In genomic region chr3:20041197-20041780, GRCh38 we compare ENCODE assay signal across 1 cellular context.
TF ChIP-seq lines count a peak whose summit lies in the region.

No MANE protein-coding gene starts in this region.

TF ChIP-seq in K562, 482 proteins besides CTCF, POLR2A, EP300 and RAD21 (continued from another document and continues in another):
- TF ChIP-seq ZNF407 (IDR thresholded peaks at IDR 0.05; ENCODE audit: low read depth): no peak
- TF ChIP-seq PPARD (CRISPR knock-in tag; IDR thresholded peaks at IDR 0.05): no peak
- TF ChIP-seq, protein P1, sequence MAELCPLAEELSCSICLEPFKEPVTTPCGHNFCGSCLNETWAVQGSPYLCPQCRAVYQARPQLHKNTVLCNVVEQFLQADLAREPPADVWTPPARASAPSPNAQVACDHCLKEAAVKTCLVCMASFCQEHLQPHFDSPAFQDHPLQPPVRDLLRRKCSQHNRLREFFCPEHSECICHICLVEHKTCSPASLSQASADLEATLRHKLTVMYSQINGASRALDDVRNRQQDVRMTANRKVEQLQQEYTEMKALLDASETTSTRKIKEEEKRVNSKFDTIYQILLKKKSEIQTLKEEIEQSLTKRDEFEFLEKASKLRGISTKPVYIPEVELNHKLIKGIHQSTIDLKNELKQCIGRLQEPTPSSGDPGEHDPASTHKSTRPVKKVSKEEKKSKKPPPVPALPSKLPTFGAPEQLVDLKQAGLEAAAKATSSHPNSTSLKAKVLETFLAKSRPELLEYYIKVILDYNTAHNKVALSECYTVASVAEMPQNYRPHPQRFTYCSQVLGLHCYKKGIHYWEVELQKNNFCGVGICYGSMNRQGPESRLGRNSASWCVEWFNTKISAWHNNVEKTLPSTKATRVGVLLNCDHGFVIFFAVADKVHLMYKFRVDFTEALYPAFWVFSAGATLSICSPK (IDR thresholded peaks at IDR 0.05; ENCODE audit: borderline replicate concordance): no peak
- TF ChIP-seq ZNF717 (CRISPR knock-in tag; IDR thresholded peaks at IDR 0.05): no peak
- TF ChIP-seq DNMT1 (IDR thresholded peaks at IDR 0.05): no peak
- TF ChIP-seq, protein P2, sequence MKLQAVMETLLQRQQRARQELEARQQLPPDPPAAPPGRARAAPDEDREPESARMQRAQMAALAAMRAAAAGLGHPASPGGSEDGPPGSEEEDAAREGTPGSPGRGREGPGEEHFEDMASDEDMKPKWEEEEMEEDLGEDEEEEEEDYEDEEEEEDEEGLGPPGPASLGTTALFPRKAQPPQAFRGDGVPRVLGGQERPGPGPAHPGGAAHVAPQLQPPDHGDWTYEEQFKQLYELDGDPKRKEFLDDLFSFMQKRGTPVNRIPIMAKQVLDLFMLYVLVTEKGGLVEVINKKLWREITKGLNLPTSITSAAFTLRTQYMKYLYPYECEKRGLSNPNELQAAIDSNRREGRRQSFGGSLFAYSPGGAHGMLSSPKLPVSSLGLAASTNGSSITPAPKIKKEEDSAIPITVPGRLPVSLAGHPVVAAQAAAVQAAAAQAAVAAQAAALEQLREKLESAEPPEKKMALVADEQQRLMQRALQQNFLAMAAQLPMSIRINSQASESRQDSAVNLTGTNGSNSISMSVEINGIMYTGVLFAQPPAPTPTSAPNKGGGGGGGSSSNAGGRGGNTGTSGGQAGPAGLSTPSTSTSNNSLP (IDR thresholded peaks at IDR 0.05; ENCODE audit: borderline replicate concordance, low read depth, low read length): no peak
- TF ChIP-seq, protein P3, sequence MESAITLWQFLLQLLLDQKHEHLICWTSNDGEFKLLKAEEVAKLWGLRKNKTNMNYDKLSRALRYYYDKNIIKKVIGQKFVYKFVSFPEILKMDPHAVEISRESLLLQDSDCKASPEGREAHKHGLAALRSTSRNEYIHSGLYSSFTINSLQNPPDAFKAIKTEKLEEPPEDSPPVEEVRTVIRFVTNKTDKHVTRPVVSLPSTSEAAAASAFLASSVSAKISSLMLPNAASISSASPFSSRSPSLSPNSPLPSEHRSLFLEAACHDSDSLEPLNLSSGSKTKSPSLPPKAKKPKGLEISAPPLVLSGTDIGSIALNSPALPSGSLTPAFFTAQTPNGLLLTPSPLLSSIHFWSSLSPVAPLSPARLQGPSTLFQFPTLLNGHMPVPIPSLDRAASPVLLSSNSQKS (CRISPR knock-in tag; IDR thresholded peaks at IDR 0.05): no peak
- TF ChIP-seq SMARCA5 (IDR thresholded peaks at IDR 0.05): no peak
- TF ChIP-seq ZNF175 (CRISPR knock-in tag; IDR thresholded peaks at IDR 0.05; ENCODE audit: low read depth): no peak
- TF ChIP-seq, protein P4, sequence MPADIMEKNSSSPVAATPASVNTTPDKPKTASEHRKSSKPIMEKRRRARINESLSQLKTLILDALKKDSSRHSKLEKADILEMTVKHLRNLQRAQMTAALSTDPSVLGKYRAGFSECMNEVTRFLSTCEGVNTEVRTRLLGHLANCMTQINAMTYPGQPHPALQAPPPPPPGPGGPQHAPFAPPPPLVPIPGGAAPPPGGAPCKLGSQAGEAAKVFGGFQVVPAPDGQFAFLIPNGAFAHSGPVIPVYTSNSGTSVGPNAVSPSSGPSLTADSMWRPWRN (IDR thresholded peaks at IDR 0.05; ENCODE audit: low read depth): no peak
- peak; percentile 89 for TF ChIP-seq HDAC2 (IDR thresholded peaks at IDR 0.05)
- TF ChIP-seq SMAD3 (CRISPR knock-in tag; conservative IDR thresholded peaks at IDR 0.05): no peak
- no peak for TF ChIP-seq BMI1 (IDR thresholded peaks at IDR 0.05; ENCODE audit: low read length)
- no peak; the same call in 1 of the 2 replicates for TF ChIP-seq CBFA2T2 (conservative IDR thresholded peaks at IDR 0.05)
- peak; percentile 84 to 100 for TF ChIP-seq HDAC1 (IDR thresholded peaks at IDR 0.05)
- TF ChIP-seq, protein P5, sequence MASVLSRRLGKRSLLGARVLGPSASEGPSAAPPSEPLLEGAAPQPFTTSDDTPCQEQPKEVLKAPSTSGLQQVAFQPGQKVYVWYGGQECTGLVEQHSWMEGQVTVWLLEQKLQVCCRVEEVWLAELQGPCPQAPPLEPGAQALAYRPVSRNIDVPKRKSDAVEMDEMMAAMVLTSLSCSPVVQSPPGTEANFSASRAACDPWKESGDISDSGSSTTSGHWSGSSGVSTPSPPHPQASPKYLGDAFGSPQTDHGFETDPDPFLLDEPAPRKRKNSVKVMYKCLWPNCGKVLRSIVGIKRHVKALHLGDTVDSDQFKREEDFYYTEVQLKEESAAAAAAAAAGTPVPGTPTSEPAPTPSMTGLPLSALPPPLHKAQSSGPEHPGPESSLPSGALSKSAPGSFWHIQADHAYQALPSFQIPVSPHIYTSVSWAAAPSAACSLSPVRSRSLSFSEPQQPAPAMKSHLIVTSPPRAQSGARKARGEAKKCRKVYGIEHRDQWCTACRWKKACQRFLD (CRISPR knock-in tag; IDR thresholded peaks at IDR 0.05): 0 out of 2 replicates have a peak, but pooled peaks have one; percentile 30
- no peak; the same call in 1 of the 2 replicates for TF ChIP-seq HMGXB4 (CRISPR knock-in tag; IDR thresholded peaks at IDR 0.05)
- TF ChIP-seq, protein P6, sequence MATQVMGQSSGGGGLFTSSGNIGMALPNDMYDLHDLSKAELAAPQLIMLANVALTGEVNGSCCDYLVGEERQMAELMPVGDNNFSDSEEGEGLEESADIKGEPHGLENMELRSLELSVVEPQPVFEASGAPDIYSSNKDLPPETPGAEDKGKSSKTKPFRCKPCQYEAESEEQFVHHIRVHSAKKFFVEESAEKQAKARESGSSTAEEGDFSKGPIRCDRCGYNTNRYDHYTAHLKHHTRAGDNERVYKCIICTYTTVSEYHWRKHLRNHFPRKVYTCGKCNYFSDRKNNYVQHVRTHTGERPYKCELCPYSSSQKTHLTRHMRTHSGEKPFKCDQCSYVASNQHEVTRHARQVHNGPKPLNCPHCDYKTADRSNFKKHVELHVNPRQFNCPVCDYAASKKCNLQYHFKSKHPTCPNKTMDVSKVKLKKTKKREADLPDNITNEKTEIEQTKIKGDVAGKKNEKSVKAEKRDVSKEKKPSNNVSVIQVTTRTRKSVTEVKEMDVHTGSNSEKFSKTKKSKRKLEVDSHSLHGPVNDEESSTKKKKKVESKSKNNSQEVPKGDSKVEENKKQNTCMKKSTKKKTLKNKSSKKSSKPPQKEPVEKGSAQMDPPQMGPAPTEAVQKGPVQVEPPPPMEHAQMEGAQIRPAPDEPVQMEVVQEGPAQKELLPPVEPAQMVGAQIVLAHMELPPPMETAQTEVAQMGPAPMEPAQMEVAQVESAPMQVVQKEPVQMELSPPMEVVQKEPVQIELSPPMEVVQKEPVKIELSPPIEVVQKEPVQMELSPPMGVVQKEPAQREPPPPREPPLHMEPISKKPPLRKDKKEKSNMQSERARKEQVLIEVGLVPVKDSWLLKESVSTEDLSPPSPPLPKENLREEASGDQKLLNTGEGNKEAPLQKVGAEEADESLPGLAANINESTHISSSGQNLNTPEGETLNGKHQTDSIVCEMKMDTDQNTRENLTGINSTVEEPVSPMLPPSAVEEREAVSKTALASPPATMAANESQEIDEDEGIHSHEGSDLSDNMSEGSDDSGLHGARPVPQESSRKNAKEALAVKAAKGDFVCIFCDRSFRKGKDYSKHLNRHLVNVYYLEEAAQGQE (CRISPR knock-in tag; IDR thresholded peaks at IDR 0.05; ENCODE audit: low read depth): no peak
- TF ChIP-seq ZFX (CRISPR knock-in tag; IDR thresholded peaks at IDR 0.05): peak; percentile 27; the same call in 1 of the 2 replicates
- TF ChIP-seq SAFB2 (IDR thresholded peaks at IDR 0.05; ENCODE audit: borderline replicate concordance, low read depth, low read length, severe bottlenecking): no peak
- no peak for TF ChIP-seq SMARCA4 (IDR thresholded peaks at IDR 0.05)
- TF ChIP-seq THRB (CRISPR knock-in tag; conservative IDR thresholded peaks at IDR 0.05): no peak
- TF ChIP-seq POLR2H (tag; IDR thresholded peaks at IDR 0.05; ENCODE audit: low read depth): no peak
- TF ChIP-seq NCOA1 (IDR thresholded peaks at IDR 0.05; ENCODE audit: low read depth): no peak
- no peak for TF ChIP-seq ZNF197 (CRISPR knock-in tag; IDR thresholded peaks at IDR 0.05; ENCODE audit: low read depth)
- no peak for TF ChIP-seq WHSC1 (IDR thresholded peaks at IDR 0.05; ENCODE audit: low read length)
- TF ChIP-seq HEY1 (CRISPR knock-in tag; IDR thresholded peaks at IDR 0.05; ENCODE audit: borderline replicate concordance): no peak
- TF ChIP-seq ATF6 (CRISPR knock-in tag; IDR thresholded peaks at IDR 0.05): peak; percentile 72; the same call in 1 of the 2 replicates
- TF ChIP-seq IRF2 (CRISPR knock-in tag; IDR thresholded peaks at IDR 0.05): no peak
- no peak for TF ChIP-seq ZFP30 (CRISPR knock-in tag; IDR thresholded peaks at IDR 0.05; ENCODE audit: borderline replicate concordance)
- TF ChIP-seq ZNF212 (CRISPR knock-in tag; IDR thresholded peaks at IDR 0.05): no peak
- TF ChIP-seq DLX4 (CRISPR knock-in tag; IDR thresholded peaks at IDR 0.05): no peak
